ENCODE assay signal across 8 cellular contexts in the genomic region with DNA sequence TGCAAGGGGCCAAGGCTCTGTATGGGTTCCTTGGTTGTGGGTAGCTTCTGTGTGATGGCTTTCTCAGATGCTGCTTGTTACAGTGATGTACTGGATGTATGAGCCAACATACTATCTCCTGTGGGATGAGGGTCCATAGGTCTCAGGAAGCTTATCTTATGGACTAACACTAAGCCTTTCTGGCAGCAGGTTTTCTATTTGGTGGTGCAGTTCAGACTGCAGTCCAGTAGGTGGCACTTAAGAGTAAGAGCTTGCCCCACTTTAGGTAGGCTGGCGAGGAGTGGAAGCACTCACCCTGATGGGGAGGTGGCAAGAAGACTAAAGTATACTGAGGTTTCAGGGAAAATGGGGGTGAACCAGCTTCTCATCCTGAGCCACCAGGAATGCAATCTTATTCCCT.
DNase-seq lines count a peak whose midpoint lies in the region; ATAC-seq, FAIRE-seq and TF ChIP-seq lines count a peak whose summit lies in the region.

No MANE protein-coding gene starts in this region.

- no peaks in the 10 kb centered on the region for H3K36me3 ChIP-seq in OCI-LY3 (replicated peaks; ENCODE audit: low read depth, low read length)
- no peaks in the 10 kb centered on the region for H3K36me3 ChIP-seq in lower lobe of right lung

- TF ChIP-seq RAD21 in A549 (conservative IDR thresholded peaks at IDR 0.05 in 1 of 2, IDR thresholded peaks at IDR 0.05 in 1 of 2): peak; percentile 23 to 43; a peak in 3 of 5 replicates

- H3K9me3 ChIP-seq in A549 (no peaks in the 10 kb centered on the region), OCI-LY3 (ENCODE audit: insufficient read depth, low read length) (no peaks in the 10 kb centered on the region), lower lobe of right lung (no peaks in the 10 kb centered on the region)

- no peaks in the 10 kb centered on the region for H3K79me2 ChIP-seq in OCI-LY3 (ENCODE audit: low read length)

- H2AFZ ChIP-seq in OCI-LY3 (ENCODE audit: low read depth, low read length): no peak overlapping the region

- POLR2A ChIA-PET in A549 (lab: Yijun Ruan, JAX): no interaction called here

- intact Hi-C loops in lower lobe of right lung (cut with DNase I): no loop called here

- H3K9ac ChIP-seq in OCI-LY3 (ENCODE audit: low read length): no peak overlapping the region

- 0% methylated on average over 1 of the region's 1 CpG for WGBS in A549 (ENCODE audit: missing lambda C conversion rate)

- H3K4me2 ChIP-seq in A549: no peak overlapping the region
- H3K4me2 ChIP-seq in OCI-LY3 (ENCODE audit: low read length): no peak overlapping the region

- no peak for FAIRE-seq in A549 (lab: Jason Lieb, UNC)

- H3K27ac ChIP-seq in A549 (no peak overlapping the region), OCI-LY3 (ENCODE audit: low read length) (no peak overlapping the region), lower lobe of right lung (no peak overlapping the region)

- H3K4me3 ChIP-seq in A549 (no peak overlapping the region), OCI-LY3 (ENCODE audit: low read length) (no peak overlapping the region), lower lobe of right lung (no peak overlapping the region)

- ATAC-seq in A549 (no peak; a peak in 1 of 6 replicates), HG02852 (IDR thresholded peaks at IDR 0.05; ENCODE audit: unreplicated experiment) (peak; percentile 72), lower lobe of right lung (peak; percentile 54 to 77), GM21447 (IDR thresholded peaks at IDR 0.05; ENCODE audit: unreplicated experiment) (no peak)

- TF ChIP-seq POLR2A in A549 (IDR thresholded peaks at IDR 0.05; ENCODE audit: low read length): no peak

- H3K4me1 ChIP-seq in A549: no peaks in the 10 kb centered on the region
- peaks cover 14% of the 10 kb centered on the region for H3K4me1 ChIP-seq in OCI-LY3 (ENCODE audit: low read length)
- no peaks in the 10 kb centered on the region for H3K4me1 ChIP-seq in lower lobe of right lung

- no peak for TF ChIP-seq CTCF in A549 (IDR thresholded peaks at IDR 0.05)
- peak; percentile 52 for TF ChIP-seq CTCF in GM10266 (IDR thresholded peaks at IDR 0.05; ENCODE audit: control insufficient read depth, insufficient read depth, low read depth, missing control alignments)
- peak; percentile 65 for TF ChIP-seq CTCF in OCI-LY3 (IDR thresholded peaks at IDR 0.05; ENCODE audit: low read depth, low read length)
- TF ChIP-seq CTCF in lower lobe of right lung (IDR thresholded peaks at IDR 0.05): peak; percentile 53

- no peaks in the 10 kb centered on the region for H4K20me1 ChIP-seq in OCI-LY3 (ENCODE audit: insufficient read depth, low read length)

- CTCF ChIA-PET in A549 (lab: Yijun Ruan, JAX): interaction anchor here (0.7 to 2.3 kb wide), 4 partner anchors 11 to 401 kb away, joined by 3 to 8 read pairs (median 4); no protein-coding TSS in a partner anchor

- no peak for TF ChIP-seq EP300 in A549 (IDR thresholded peaks at IDR 0.05)

- peak; percentile 1 to 33 for DNase-seq in A549 (ENCODE audit: low read depth in 1 of 2, low spot score in 1 of 2)
- DNase-seq in GM10266 (ENCODE audit: extremely low spot score): peak; percentile 4
- peak; percentile 18 for DNase-seq in astrocyte of the hippocampus (ENCODE audit: low read depth, low spot score)
- DNase-seq in lower lobe of right lung: no peak
- no peak for DNase-seq in cerebellar cortex (ENCODE audit: low spot score)

- H3K27me3 ChIP-seq in OCI-LY3 (ENCODE audit: low read depth, low read length): no peaks in the 10 kb centered on the region
- H3K27me3 ChIP-seq in lower lobe of right lung (ENCODE audit: low read depth): no peaks in the 10 kb centered on the region

TF ChIP-seq in A549, 52 proteins besides CTCF, POLR2A, EP300 and RAD21:
- TF ChIP-seq ESRRA (IDR thresholded peaks at IDR 0.05; ENCODE audit: borderline replicate concordance, low read length): no peak
- no peak for TF ChIP-seq FOXS1 (CRISPR knock-in tag; IDR thresholded peaks at IDR 0.05)
- TF ChIP-seq GATA3 (IDR thresholded peaks at IDR 0.05; ENCODE audit: borderline replicate concordance): no peak
- TF ChIP-seq NR3C1 (IDR thresholded peaks at IDR 0.05): no peak
- TF ChIP-seq MAFK (IDR thresholded peaks at IDR 0.05; ENCODE audit: partially characterized antibody): no peak
- no peak for TF ChIP-seq NPAS2 (CRISPR knock-in tag; IDR thresholded peaks at IDR 0.05; ENCODE audit: borderline replicate concordance)
- no peak for TF ChIP-seq JUNB (IDR thresholded peaks at IDR 0.05)
- TF ChIP-seq RCOR1 (IDR thresholded peaks at IDR 0.05; ENCODE audit: low read depth, low read length): no peak
- TF ChIP-seq, protein P1, sequence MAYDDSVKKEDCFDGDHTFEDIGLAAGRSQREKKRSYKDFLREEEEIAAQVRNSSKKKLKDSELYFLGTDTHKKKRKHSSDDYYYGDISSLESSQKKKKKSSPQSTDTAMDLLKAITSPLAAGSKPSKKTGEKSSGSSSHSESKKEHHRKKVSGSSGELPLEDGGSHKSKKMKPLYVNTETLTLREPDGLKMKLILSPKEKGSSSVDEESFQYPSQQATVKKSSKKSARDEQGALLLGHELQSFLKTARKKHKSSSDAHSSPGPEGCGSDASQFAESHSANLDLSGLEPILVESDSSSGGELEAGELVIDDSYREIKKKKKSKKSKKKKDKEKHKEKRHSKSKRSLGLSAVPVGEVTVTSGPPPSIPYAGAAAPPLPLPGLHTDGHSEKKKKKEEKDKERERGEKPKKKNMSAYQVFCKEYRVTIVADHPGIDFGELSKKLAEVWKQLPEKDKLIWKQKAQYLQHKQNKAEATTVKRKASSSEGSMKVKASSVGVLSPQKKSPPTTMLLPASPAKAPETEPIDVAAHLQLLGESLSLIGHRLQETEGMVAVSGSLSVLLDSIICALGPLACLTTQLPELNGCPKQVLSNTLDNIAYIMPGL (CRISPR knock-in tag; IDR thresholded peaks at IDR 0.05; ENCODE audit: borderline replicate concordance): no peak
- TF ChIP-seq, protein P2, sequence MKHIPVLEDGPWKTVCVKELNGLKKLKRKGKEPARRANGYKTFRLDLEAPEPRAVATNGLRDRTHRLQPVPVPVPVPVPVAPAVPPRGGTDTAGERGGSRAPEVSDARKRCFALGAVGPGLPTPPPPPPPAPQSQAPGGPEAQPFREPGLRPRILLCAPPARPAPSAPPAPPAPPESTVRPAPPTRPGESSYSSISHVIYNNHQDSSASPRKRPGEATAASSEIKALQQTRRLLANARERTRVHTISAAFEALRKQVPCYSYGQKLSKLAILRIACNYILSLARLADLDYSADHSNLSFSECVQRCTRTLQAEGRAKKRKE (CRISPR knock-in tag; IDR thresholded peaks at IDR 0.05; ENCODE audit: low read depth): no peak
- TF ChIP-seq, protein P3, sequence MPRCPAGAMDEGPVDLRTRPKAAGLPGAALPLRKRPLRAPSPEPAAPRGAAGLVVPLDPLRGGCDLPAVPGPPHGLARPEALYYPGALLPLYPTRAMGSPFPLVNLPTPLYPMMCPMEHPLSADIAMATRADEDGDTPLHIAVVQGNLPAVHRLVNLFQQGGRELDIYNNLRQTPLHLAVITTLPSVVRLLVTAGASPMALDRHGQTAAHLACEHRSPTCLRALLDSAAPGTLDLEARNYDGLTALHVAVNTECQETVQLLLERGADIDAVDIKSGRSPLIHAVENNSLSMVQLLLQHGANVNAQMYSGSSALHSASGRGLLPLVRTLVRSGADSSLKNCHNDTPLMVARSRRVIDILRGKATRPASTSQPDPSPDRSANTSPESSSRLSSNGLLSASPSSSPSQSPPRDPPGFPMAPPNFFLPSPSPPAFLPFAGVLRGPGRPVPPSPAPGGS (IDR thresholded peaks at IDR 0.05): no peak
- TF ChIP-seq, protein P4, sequence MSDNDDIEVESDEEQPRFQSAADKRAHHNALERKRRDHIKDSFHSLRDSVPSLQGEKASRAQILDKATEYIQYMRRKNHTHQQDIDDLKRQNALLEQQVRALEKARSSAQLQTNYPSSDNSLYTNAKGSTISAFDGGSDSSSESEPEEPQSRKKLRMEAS (IDR thresholded peaks at IDR 0.05): no peak
- TF ChIP-seq, protein P5, sequence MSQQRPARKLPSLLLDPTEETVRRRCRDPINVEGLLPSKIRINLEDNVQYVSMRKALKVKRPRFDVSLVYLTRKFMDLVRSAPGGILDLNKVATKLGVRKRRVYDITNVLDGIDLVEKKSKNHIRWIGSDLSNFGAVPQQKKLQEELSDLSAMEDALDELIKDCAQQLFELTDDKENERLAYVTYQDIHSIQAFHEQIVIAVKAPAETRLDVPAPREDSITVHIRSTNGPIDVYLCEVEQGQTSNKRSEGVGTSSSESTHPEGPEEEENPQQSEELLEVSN (IDR thresholded peaks at IDR 0.05; ENCODE audit: borderline replicate concordance, low read depth): no peak
- no peak for TF ChIP-seq TFCP2L1 (CRISPR knock-in tag; IDR thresholded peaks at IDR 0.05)
- TF ChIP-seq MYC (IDR thresholded peaks at IDR 0.05; ENCODE audit: borderline replicate concordance, low read length): no peak
- TF ChIP-seq, protein P6, sequence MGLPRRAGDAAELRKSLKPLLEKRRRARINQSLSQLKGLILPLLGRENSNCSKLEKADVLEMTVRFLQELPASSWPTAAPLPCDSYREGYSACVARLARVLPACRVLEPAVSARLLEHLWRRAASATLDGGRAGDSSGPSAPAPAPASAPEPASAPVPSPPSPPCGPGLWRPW (IDR thresholded peaks at IDR 0.05): no peak
- TF ChIP-seq NFE2L2 (conservative IDR thresholded peaks at IDR 0.05; ENCODE audit: low read length): no peak
- no peak for TF ChIP-seq KDM5A (IDR thresholded peaks at IDR 0.05)
- TF ChIP-seq, protein P7, sequence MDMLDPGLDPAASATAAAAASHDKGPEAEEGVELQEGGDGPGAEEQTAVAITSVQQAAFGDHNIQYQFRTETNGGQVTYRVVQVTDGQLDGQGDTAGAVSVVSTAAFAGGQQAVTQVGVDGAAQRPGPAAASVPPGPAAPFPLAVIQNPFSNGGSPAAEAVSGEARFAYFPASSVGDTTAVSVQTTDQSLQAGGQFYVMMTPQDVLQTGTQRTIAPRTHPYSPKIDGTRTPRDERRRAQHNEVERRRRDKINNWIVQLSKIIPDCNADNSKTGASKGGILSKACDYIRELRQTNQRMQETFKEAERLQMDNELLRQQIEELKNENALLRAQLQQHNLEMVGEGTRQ (IDR thresholded peaks at IDR 0.05): no peak
- TF ChIP-seq, protein P8, sequence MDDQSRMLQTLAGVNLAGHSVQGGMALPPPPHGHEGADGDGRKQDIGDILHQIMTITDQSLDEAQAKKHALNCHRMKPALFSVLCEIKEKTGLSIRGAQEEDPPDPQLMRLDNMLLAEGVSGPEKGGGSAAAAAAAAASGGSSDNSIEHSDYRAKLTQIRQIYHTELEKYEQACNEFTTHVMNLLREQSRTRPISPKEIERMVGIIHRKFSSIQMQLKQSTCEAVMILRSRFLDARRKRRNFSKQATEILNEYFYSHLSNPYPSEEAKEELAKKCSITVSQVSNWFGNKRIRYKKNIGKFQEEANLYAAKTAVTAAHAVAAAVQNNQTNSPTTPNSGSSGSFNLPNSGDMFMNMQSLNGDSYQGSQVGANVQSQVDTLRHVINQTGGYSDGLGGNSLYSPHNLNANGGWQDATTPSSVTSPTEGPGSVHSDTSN (IDR thresholded peaks at IDR 0.05): no peak

Comparison
In these comparisons a context has a peak if more than half of its experiments do, and no peak if none do; other contexts are left out.
1. ATAC-seq: peak in HG02852 (single experiment) and lower lobe of right lung (2 of 2); none in A549 (0 of 2) and GM21447 (single experiment).
2. DNase-seq: peak in A549 (2 of 2), GM10266 (single experiment) and astrocyte of the hippocampus (single experiment); none in lower lobe of right lung (single experiment) and cerebellar cortex (single experiment).